In the genomic region with DNA sequence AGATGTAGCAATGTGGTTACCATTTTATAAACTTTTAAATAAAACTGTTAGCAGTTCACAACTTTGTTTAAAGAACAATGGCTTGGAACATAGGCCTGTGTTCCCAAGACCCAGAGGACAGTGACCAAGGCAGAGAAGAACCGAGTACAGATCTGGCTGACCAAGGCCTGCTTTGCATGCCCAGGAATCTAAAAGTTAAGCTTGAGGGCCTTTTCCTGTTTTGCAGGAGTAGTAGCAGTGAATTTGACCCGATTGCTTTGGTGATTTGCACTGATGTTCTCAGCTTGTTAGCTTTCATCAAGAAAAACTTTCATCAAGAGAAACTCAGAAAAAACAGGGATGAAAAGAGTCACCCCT, we compare ENCODE assay signal across 9 cellular contexts. TPM values are rescaled to one million over a fixed set of nuclear protein-coding genes. Genes with fewer than 3 reads are reported as not detected.
DNase-seq lines count a peak whose midpoint lies in the region; ATAC-seq and TF ChIP-seq lines count a peak whose summit lies in the region.
"Had no signal": no experiment of that assay in that cellular context is flagged by ENCODE, and none has a peak within 500 bp of the region (broad histone marks: within the 10 kb centered on the region; RNA-seq: fewer than 3 reads in every experiment).

No MANE protein-coding gene starts in this region.

- no peak for TF ChIP-seq RAD21 in liver (IDR thresholded peaks at IDR 0.05)

- TF ChIP-seq CTCF in liver (IDR thresholded peaks at IDR 0.05; ENCODE audit: low read depth, low read length, missing input control) (no peak), body of pancreas (IDR thresholded peaks at IDR 0.05) (no peak)

- H3K4me1 ChIP-seq in liver (ENCODE audit: control insufficient read depth in 4 of 4, insufficient read depth in 4 of 4, low read length in 3 of 4) = peaks cover 7 to 34% (median 15%) of the 10 kb centered on the region in 4 donors
- H3K4me1 ChIP-seq in body of pancreas = peaks cover 43% of the 10 kb centered on the region

- no peaks in the 10 kb centered on the region for H3K9me3 ChIP-seq in liver (ENCODE audit: control insufficient read depth in 4 of 4, low read length in 3 of 4)
- no peaks in the 10 kb centered on the region for H3K9me3 ChIP-seq in body of pancreas

- H3K36me3 ChIP-seq in liver (ENCODE audit: control insufficient read depth in 4 of 4, insufficient read depth in 3 of 4, low read depth in 1 of 4, low read length in 3 of 4) (no peaks in the 10 kb centered on the region), body of pancreas (replicated peaks in 1 of 2; ENCODE audit: insufficient read depth in 1 of 2, low read depth in 2 of 2) (no peaks in the 10 kb centered on the region)

- TF ChIP-seq POLR2A in body of pancreas (IDR thresholded peaks at IDR 0.05) = no peak

- peak overlapping the region; percentile 40 to 66 for H3K27ac ChIP-seq in liver (ENCODE audit: low read depth in 1 of 2, low read length in 2 of 2)
- peak overlapping the region in 2 of 4 donors; percentile 18 to 47 for H3K27ac ChIP-seq in body of pancreas

- H3K27me3 ChIP-seq in liver (ENCODE audit: control insufficient read depth in 4 of 4, insufficient read depth in 4 of 4, low read length in 3 of 4) (no peaks in the 10 kb centered on the region), body of pancreas (no peaks in the 10 kb centered on the region)

- no peak for DNase-seq in mucosa of gallbladder (ENCODE audit: low spot score)
- DNase-seq in OCI-M1 (lab: John Stamatoyannopoulos, UW) = no peak
- no peak for DNase-seq in body of pancreas
- DNase-seq in NCI-H1930 (lab: John Stamatoyannopoulos, UW) = no peak
- DNase-seq: GF-D8 had no signal

- WGBS in liver = 62% methylated on average over 2 of the region's 2 CpGs
- WGBS in body of pancreas, 2 donors = 89 to 90% methylated on average over 2 of the region's 2 CpGs

- intact Hi-C loops in body of pancreas (cut with DNase I) = no loop called here

- H3K9ac ChIP-seq in liver (ENCODE audit: low read depth in 1 of 2, low read length in 2 of 2) = no peak overlapping the region

- H3K4me3 ChIP-seq in liver (ENCODE audit: low read depth in 1 of 3, low read length in 3 of 3) (no peak overlapping the region), body of pancreas (no peak overlapping the region)

- ATAC-seq in GM18508 (IDR thresholded peaks at IDR 0.05; ENCODE audit: insufficient read depth, unreplicated experiment) (peak; percentile 22), GM21423 (IDR thresholded peaks at IDR 0.05; ENCODE audit: unreplicated experiment) (peak; percentile 34), HG03196 (IDR thresholded peaks at IDR 0.05; ENCODE audit: unreplicated experiment) (peak; percentile 37), body of pancreas (no peak)

TF ChIP-seq in liver, 16 proteins besides CTCF, POLR2A, EP300 and RAD21:
- TF ChIP-seq SP1 (IDR thresholded peaks at IDR 0.05) = no peak
- TF ChIP-seq, protein P1, sequence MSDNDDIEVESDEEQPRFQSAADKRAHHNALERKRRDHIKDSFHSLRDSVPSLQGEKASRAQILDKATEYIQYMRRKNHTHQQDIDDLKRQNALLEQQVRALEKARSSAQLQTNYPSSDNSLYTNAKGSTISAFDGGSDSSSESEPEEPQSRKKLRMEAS (IDR thresholded peaks at IDR 0.05) = no peak
- no peak for TF ChIP-seq TAF1 (conservative IDR thresholded peaks at IDR 0.05)
- TF ChIP-seq NR2F2 (IDR thresholded peaks at IDR 0.05) = no peak
- TF ChIP-seq HNF4G (IDR thresholded peaks at IDR 0.05) = no peak
- TF ChIP-seq EGR1 (IDR thresholded peaks at IDR 0.05; ENCODE audit: low read depth in 2 of 2) = no peak
- TF ChIP-seq, protein P2, sequence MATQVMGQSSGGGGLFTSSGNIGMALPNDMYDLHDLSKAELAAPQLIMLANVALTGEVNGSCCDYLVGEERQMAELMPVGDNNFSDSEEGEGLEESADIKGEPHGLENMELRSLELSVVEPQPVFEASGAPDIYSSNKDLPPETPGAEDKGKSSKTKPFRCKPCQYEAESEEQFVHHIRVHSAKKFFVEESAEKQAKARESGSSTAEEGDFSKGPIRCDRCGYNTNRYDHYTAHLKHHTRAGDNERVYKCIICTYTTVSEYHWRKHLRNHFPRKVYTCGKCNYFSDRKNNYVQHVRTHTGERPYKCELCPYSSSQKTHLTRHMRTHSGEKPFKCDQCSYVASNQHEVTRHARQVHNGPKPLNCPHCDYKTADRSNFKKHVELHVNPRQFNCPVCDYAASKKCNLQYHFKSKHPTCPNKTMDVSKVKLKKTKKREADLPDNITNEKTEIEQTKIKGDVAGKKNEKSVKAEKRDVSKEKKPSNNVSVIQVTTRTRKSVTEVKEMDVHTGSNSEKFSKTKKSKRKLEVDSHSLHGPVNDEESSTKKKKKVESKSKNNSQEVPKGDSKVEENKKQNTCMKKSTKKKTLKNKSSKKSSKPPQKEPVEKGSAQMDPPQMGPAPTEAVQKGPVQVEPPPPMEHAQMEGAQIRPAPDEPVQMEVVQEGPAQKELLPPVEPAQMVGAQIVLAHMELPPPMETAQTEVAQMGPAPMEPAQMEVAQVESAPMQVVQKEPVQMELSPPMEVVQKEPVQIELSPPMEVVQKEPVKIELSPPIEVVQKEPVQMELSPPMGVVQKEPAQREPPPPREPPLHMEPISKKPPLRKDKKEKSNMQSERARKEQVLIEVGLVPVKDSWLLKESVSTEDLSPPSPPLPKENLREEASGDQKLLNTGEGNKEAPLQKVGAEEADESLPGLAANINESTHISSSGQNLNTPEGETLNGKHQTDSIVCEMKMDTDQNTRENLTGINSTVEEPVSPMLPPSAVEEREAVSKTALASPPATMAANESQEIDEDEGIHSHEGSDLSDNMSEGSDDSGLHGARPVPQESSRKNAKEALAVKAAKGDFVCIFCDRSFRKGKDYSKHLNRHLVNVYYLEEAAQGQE (IDR thresholded peaks at IDR 0.05) = no peak
- TF ChIP-seq RXRA (IDR thresholded peaks at IDR 0.05) = no peak
- TF ChIP-seq YY1 (IDR thresholded peaks at IDR 0.05) = no peak
- no peak for TF ChIP-seq GABPA (IDR thresholded peaks at IDR 0.05 in 1 of 2, conservative IDR thresholded peaks at IDR 0.05 in 1 of 2)
- TF ChIP-seq HNF4A (conservative IDR thresholded peaks at IDR 0.05) = no peak
- TF ChIP-seq FOXA2 (IDR thresholded peaks at IDR 0.05) = no peak
- TF ChIP-seq, protein P3, sequence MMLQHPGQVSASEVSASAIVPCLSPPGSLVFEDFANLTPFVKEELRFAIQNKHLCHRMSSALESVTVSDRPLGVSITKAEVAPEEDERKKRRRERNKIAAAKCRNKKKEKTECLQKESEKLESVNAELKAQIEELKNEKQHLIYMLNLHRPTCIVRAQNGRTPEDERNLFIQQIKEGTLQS (IDR thresholded peaks at IDR 0.05) = no peak
- no peak for TF ChIP-seq JUND (IDR thresholded peaks at IDR 0.05)
- TF ChIP-seq FOXA1 (IDR thresholded peaks at IDR 0.05) = no peak

RNA-seq across cellular contexts. Expression of gene FILIP1L, which starts 9.9 kb away (rescaled TPM):
- total RNA-seq in liver (1 to 10 TPM; 1.4 to 6.5 TPM), mucosa of gallbladder (142 TPM), body of pancreas (10 to 100 TPM; 27.8 to 47.8 TPM)
- 1 to 10 TPM; 1.4 to 2.3 TPM for polyA plus RNA-seq in liver
